1 cellular context compared by ENCODE assay signal in genomic region chr16:24995469-24995868, GRCh38.
TF ChIP-seq lines count a peak whose summit lies in the region.

No MANE protein-coding gene starts in this region.

TF ChIP-seq in HepG2, 621 proteins besides CTCF, POLR2A, EP300 and RAD21 (continued from another document and continues in another):
- TF ChIP-seq PRDM10 (CRISPR knock-in tag; IDR thresholded peaks at IDR 0.05; ENCODE audit: low read depth) (no peak), RARA (CRISPR knock-in tag; IDR thresholded peaks at IDR 0.05) (no peak), ZNF841 (CRISPR knock-in tag; IDR thresholded peaks at IDR 0.05; ENCODE audit: borderline replicate concordance) (no peak), ZNF3 (CRISPR knock-in tag; IDR thresholded peaks at IDR 0.05) (0 out of 2 replicates have a peak, but pooled peaks have one; percentile 30), RXRA (CRISPR knock-in tag; IDR thresholded peaks at IDR 0.05) (no peak), ZNF7 (CRISPR knock-in tag; IDR thresholded peaks at IDR 0.05) (no peak), ZBTB38 (CRISPR knock-in tag; IDR thresholded peaks at IDR 0.05) (peak; percentile 70; the same call in 1 of the 2 replicates), CHD4 (IDR thresholded peaks at IDR 0.05; ENCODE audit: borderline replicate concordance, low read length) (no peak), RAD51 (IDR thresholded peaks at IDR 0.05; ENCODE audit: borderline replicate concordance) (no peak), MAFF (IDR thresholded peaks at IDR 0.05; ENCODE audit: low read depth, low read length) (no peak), RFXAP (CRISPR knock-in tag; IDR thresholded peaks at IDR 0.05; ENCODE audit: borderline replicate concordance) (no peak), ZNF264 (CRISPR knock-in tag; IDR thresholded peaks at IDR 0.05) (no peak), JDP2 (CRISPR knock-in tag; IDR thresholded peaks at IDR 0.05; ENCODE audit: borderline replicate concordance) (no peak), ZNF431 (CRISPR knock-in tag; IDR thresholded peaks at IDR 0.05; ENCODE audit: borderline replicate concordance, low read depth) (no peak), PHF21A (CRISPR knock-in tag; IDR thresholded peaks at IDR 0.05) (no peak), ZNF639 (CRISPR knock-in tag; conservative IDR thresholded peaks at IDR 0.05) (no peak), USF2 (IDR thresholded peaks at IDR 0.05; ENCODE audit: low read depth, low read length) (no peak), USF2 (CRISPR knock-in tag; IDR thresholded peaks at IDR 0.05; ENCODE audit: borderline replicate concordance) (no peak), GMEB1 (CRISPR knock-in tag; IDR thresholded peaks at IDR 0.05; ENCODE audit: borderline replicate concordance) (no peak), CERS6 (CRISPR knock-in tag; IDR thresholded peaks at IDR 0.05) (no peak), TBX2 (CRISPR knock-in tag; IDR thresholded peaks at IDR 0.05; ENCODE audit: borderline replicate concordance) (0 out of 2 replicates have a peak, but pooled peaks have one; percentile 22), DDIT3 (CRISPR knock-in tag; IDR thresholded peaks at IDR 0.05) (no peak), ZNF253 (CRISPR knock-in tag; IDR thresholded peaks at IDR 0.05; ENCODE audit: borderline replicate concordance) (no peak), ZMYM2 (CRISPR knock-in tag; IDR thresholded peaks at IDR 0.05) (0 out of 2 replicates have a peak, but pooled peaks have one; percentile 17), ZNF251 (CRISPR knock-in tag; IDR thresholded peaks at IDR 0.05) (no peak), ZFX (CRISPR knock-in tag; IDR thresholded peaks at IDR 0.05; ENCODE audit: low read depth) (0 out of 2 replicates have a peak, but pooled peaks have one; percentile 29), MBD4 (IDR thresholded peaks at IDR 0.05; ENCODE audit: borderline replicate concordance, low read length) (no peak), SMARCE1 (IDR thresholded peaks at IDR 0.05; ENCODE audit: borderline replicate concordance) (no peak), XRCC5 (optimal IDR thresholded peaks at IDR 0.05; ENCODE audit: low read length) (no peak), KDM1A (CRISPR knock-in tag; IDR thresholded peaks at IDR 0.05) (no peak), KAT2B (IDR thresholded peaks at IDR 0.05; ENCODE audit: borderline replicate concordance, low read depth, low read length) (no peak), ZMYM3 (CRISPR knock-in tag; IDR thresholded peaks at IDR 0.05) (no peak), ATAD3A (CRISPR knock-in tag; IDR thresholded peaks at IDR 0.05) (no peak), HDAC6 (IDR thresholded peaks at IDR 0.05; ENCODE audit: low read depth, low read length) (no peak), HBP1 (CRISPR knock-in tag; IDR thresholded peaks at IDR 0.05; ENCODE audit: low read depth) (no peak), SALL1 (CRISPR knock-in tag; IDR thresholded peaks at IDR 0.05) (peak; percentile 11; the same call in 1 of the 2 replicates), ZNF557 (CRISPR knock-in tag; IDR thresholded peaks at IDR 0.05) (no peak), FOXK2 (IDR thresholded peaks at IDR 0.05) (no peak), ZNF616 (CRISPR knock-in tag; IDR thresholded peaks at IDR 0.05; ENCODE audit: low read depth) (no peak), RBFOX2 (IDR thresholded peaks at IDR 0.05; ENCODE audit: low read depth, low read length) (no peak), NCOA5 (CRISPR knock-in tag; IDR thresholded peaks at IDR 0.05) (no peak), ZNF784 (CRISPR knock-in tag; IDR thresholded peaks at IDR 0.05; ENCODE audit: borderline replicate concordance) (0 out of 2 replicates have a peak, but pooled peaks have one; percentile 28), ZNF160 (CRISPR knock-in tag; IDR thresholded peaks at IDR 0.05) (no peak), ZNF652 (CRISPR knock-in tag; IDR thresholded peaks at IDR 0.05; ENCODE audit: borderline replicate concordance, low read depth) (no peak), ZNF484 (CRISPR knock-in tag; IDR thresholded peaks at IDR 0.05; ENCODE audit: borderline replicate concordance, low read depth) (no peak), KLF9 (CRISPR knock-in tag; IDR thresholded peaks at IDR 0.05; ENCODE audit: low read depth) (no peak), PAXIP1 (CRISPR knock-in tag; conservative IDR thresholded peaks at IDR 0.05) (no peak), SIX4 (CRISPR knock-in tag; IDR thresholded peaks at IDR 0.05) (no peak), ZNF580 (CRISPR knock-in tag; IDR thresholded peaks at IDR 0.05; ENCODE audit: borderline replicate concordance, low read depth) (no peak), STAG1 (CRISPR knock-in tag; IDR thresholded peaks at IDR 0.05) (peak; percentile 30), PRMT3 (CRISPR knock-in tag; IDR thresholded peaks at IDR 0.05; ENCODE audit: borderline replicate concordance, low read depth) (no peak), MTF1 (CRISPR knock-in tag; IDR thresholded peaks at IDR 0.05) (no peak), E2F1 (CRISPR knock-in tag; IDR thresholded peaks at IDR 0.05) (no peak)
